In genomic region chr4:2365913-2366210, GRCh38 we compare ENCODE assay signal across 17 cellular contexts. TPM values are rescaled to one million over a fixed set of nuclear protein-coding genes. Genes with fewer than 3 reads are reported as not detected.
"Had no signal": no experiment of that assay in that cellular context is flagged by ENCODE, and none has a peak within 500 bp of the region (broad histone marks: within the 10 kb centered on the region; RNA-seq: fewer than 3 reads in every experiment).

No MANE protein-coding gene starts in this region.

- FAIRE-seq: small intestine had no signal

- H3K9me3 ChIP-seq: ascending aorta, SK-N-SH had no signal

- DNase-seq: activated CD4-positive, alpha-beta T cell treated with anti-CD3 and anti-CD28 coated beads for 48 hours; activated naive CD8-positive, alpha-beta T cell treated with anti-CD3 and anti-CD28 coated beads for 36 hours; activated T-cell treated with anti-CD3 and anti-CD28 coated beads for 4 hours; effector CD8-positive, alpha-beta T cell; mesenchymal stem cell; Right ventricle myocardium superior; SK-N-SH; small intestine; T-helper 1 cell had no signal

- H3K4me3 ChIP-seq: neural progenitor cell had no signal

- ATAC-seq: left lobe of liver, WTC11 had no signal

- H3K27me3 ChIP-seq: ascending aorta, neural progenitor cell had no signal

- H3K27ac ChIP-seq: ascending aorta, coronary artery, neural progenitor cell had no signal

- H3K36me3 ChIP-seq: ascending aorta, neural progenitor cell had no signal

- H3K4me1 ChIP-seq: neural progenitor cell had no signal

RNA-seq across cellular contexts. Expression of gene CFAP99, which starts 52.9 kb away (rescaled TPM):
- total RNA-seq: activated naive CD8-positive, alpha-beta T cell treated with anti-CD3 and anti-CD28 coated beads for 36 hours; ascending aorta; epithelial cell of proximal tubule; glomerular endothelial cell; Right ventricle myocardium superior; subcutaneous adipose tissue; WTC11 had no signal
